29 cellular contexts compared by ENCODE assay signal in the genomic region with DNA sequence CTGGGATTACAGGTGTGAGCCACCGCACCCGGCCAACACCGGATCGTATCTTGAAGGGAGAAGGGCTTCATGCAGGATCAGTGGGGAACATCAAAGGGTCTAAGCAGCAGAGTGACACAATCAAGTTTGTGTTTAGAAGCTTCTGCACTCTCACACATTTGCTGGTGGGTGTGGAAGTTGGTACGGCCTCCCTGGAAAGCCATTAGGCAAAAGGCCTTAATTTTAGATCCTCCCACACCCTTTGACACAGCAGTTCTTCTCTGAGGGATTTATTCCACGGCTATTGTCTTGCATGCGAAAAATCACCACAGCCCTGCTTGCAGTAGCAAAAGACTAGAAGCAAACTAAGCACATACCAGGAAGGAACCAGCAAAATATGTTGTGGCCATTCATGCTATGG.
"Had no signal": no experiment of that assay in that cellular context is flagged by ENCODE, and none has a peak within 500 bp of the region (broad histone marks: within the 10 kb centered on the region; RNA-seq: fewer than 3 reads in every experiment).

No MANE protein-coding gene starts in this region.

- H3K9me3 ChIP-seq: SJSA1 had no signal

- DNase-seq: activated B cell treated with CpG ODN at 0.5 μM for 24 hours; activated CD4-positive, alpha-beta memory T cell treated with anti-CD3 and anti-CD28 coated beads for 36 hours; activated CD4-positive, alpha-beta T cell treated with anti-CD3 and anti-CD28 coated beads for 1 hour; activated CD4-positive, alpha-beta T cell treated with anti-CD3 and anti-CD28 coated beads, Interleukin-2, amount 10 ng/mL, durations not matched to agents 7 days and 5 days; activated CD8-positive, alpha-beta memory T cell treated with anti-CD3 and anti-CD28 coated beads for 24 hours; activated effector memory CD4-positive, alpha-beta T cell treated with anti-CD3 and anti-CD28 coated beads, Interleukin-2, amount 50 U/mL, for 16 hours; activated naive CD4-positive, alpha-beta T cell treated with Interleukin-2 at 50 U/mL for 16 hours; activated naive CD8-positive, alpha-beta T cell treated with anti-CD3 and anti-CD28 coated beads, Interleukin-2, amount 50 U/mL, for 24 hours; activated T-cell treated with anti-CD3 and anti-CD28 coated beads, Interleukin-2, amount 50 U/mL, for 4 hours; Kasumi-1; KBM-7; NCI-H1048; NCI-H146; NCI-H187 treated with DMSO at 0.1 percent for 48 hours; NCI-H2171 treated with DMSO at 0.1 percent for 48 hours; NCI-H226; NCI-H526; NCI-H82; OCI-M1; Right ventricle myocardium superior; SW 1271 had no signal

- H3K27ac Mint-ChIP-seq: activated B cell treated with CpG ODN at 0.5 μM for 24 hours; activated CD4-positive, alpha-beta memory T cell treated with anti-CD3 and anti-CD28 coated beads for 36 hours; activated CD4-positive, alpha-beta T cell treated with anti-CD3 and anti-CD28 coated beads, Interleukin-2, amount 10 ng/mL, durations not matched to agents 7 days and 5 days; activated naive CD4-positive, alpha-beta T cell treated with anti-CD3 and anti-CD28 coated beads, Interleukin-2, amount 50 U/mL, for 72 hours; activated naive CD8-positive, alpha-beta T cell treated with anti-CD3 and anti-CD28 coated beads, Interleukin-2, amount 50 U/mL, for 24 hours; brain; T-helper 1 cell treated with Interleukin-12 subunit alpha and Interleukin-12 subunit beta and Interleukin-4 antibody, amounts not matched to agents 30 μg/mL and 1 μg/mL, for 36 hours had no signal

- H3K4me3 ChIP-seq: SJSA1 had no signal

- H3K27me3 Mint-ChIP-seq: activated B cell treated with CpG ODN at 0.5 μM for 24 hours; activated CD4-positive, alpha-beta memory T cell treated with anti-CD3 and anti-CD28 coated beads for 36 hours; activated CD4-positive, alpha-beta T cell treated with anti-CD3 and anti-CD28 coated beads, Interleukin-2, amount 10 ng/mL, durations not matched to agents 7 days and 5 days; activated naive CD8-positive, alpha-beta T cell treated with anti-CD3 and anti-CD28 coated beads, Interleukin-2, amount 50 U/mL, for 24 hours; central memory CD8-positive, alpha-beta T cell had no signal

- H3K4me3 Mint-ChIP-seq: activated B cell treated with CpG ODN at 0.5 μM for 24 hours; activated CD4-positive, alpha-beta memory T cell treated with anti-CD3 and anti-CD28 coated beads for 36 hours; activated CD4-positive, alpha-beta T cell treated with anti-CD3 and anti-CD28 coated beads, Interleukin-2, amount 10 ng/mL, durations not matched to agents 7 days and 5 days; activated naive CD8-positive, alpha-beta T cell treated with anti-CD3 and anti-CD28 coated beads, Interleukin-2, amount 50 U/mL, for 24 hours; activated T-cell treated with anti-CD3 and anti-CD28 coated beads, Interleukin-2, amount 50 U/mL, for 4 hours; brain; central memory CD8-positive, alpha-beta T cell; T-helper 1 cell treated with Interleukin-12 subunit alpha and Interleukin-12 subunit beta and Interleukin-4 antibody, amounts not matched to agents 30 μg/mL and 1 μg/mL, for 36 hours had no signal

- H3K4me1 Mint-ChIP-seq: activated CD4-positive, alpha-beta T cell treated with anti-CD3 and anti-CD28 coated beads, Interleukin-2, amount 10 ng/mL, durations not matched to agents 7 days and 5 days; activated naive CD8-positive, alpha-beta T cell treated with anti-CD3 and anti-CD28 coated beads, Interleukin-2, amount 50 U/mL, for 24 hours; brain; central memory CD8-positive, alpha-beta T cell had no signal

- H3K36me3 Mint-ChIP-seq: activated CD4-positive, alpha-beta memory T cell treated with anti-CD3 and anti-CD28 coated beads for 36 hours; activated naive CD4-positive, alpha-beta T cell treated with anti-CD3 and anti-CD28 coated beads, Interleukin-2, amount 50 U/mL, for 72 hours; brain had no signal

- H3K4me1 ChIP-seq: SJSA1 had no signal

- ATAC-seq: activated naive CD4-positive, alpha-beta T cell treated with anti-CD3 and anti-CD28 coated beads, Interleukin-2, amount 50 U/mL, for 72 hours; activated naive CD8-positive, alpha-beta T cell treated with anti-CD3 and anti-CD28 coated beads, Interleukin-2, amount 50 U/mL, for 24 hours; activated T-cell treated with anti-CD3 and anti-CD28 coated beads, Interleukin-2, amount 50 U/mL, for 4 hours; Panc1; SK-N-SH treated with all-trans-retinoic acid at 6 μM for 48 hours had no signal

- H3K36me3 ChIP-seq: SJSA1 had no signal

- H3K27ac ChIP-seq: RWPE1, SJSA1 had no signal

- H3K9me3 Mint-ChIP-seq: activated B cell treated with CpG ODN at 0.5 μM for 24 hours; activated CD4-positive, alpha-beta memory T cell treated with anti-CD3 and anti-CD28 coated beads for 36 hours; activated CD4-positive, alpha-beta T cell treated with anti-CD3 and anti-CD28 coated beads, Interleukin-2, amount 10 ng/mL, durations not matched to agents 7 days and 5 days; activated naive CD4-positive, alpha-beta T cell treated with anti-CD3 and anti-CD28 coated beads, Interleukin-2, amount 50 U/mL, for 72 hours; activated naive CD8-positive, alpha-beta T cell treated with anti-CD3 and anti-CD28 coated beads, Interleukin-2, amount 50 U/mL, for 24 hours; activated T-cell treated with anti-CD3 and anti-CD28 coated beads, Interleukin-2, amount 50 U/mL, for 4 hours; central memory CD8-positive, alpha-beta T cell; T-helper 1 cell treated with Interleukin-12 subunit alpha and Interleukin-12 subunit beta and Interleukin-4 antibody, amounts not matched to agents 30 μg/mL and 1 μg/mL, for 36 hours had no signal
